In the genomic region with DNA sequence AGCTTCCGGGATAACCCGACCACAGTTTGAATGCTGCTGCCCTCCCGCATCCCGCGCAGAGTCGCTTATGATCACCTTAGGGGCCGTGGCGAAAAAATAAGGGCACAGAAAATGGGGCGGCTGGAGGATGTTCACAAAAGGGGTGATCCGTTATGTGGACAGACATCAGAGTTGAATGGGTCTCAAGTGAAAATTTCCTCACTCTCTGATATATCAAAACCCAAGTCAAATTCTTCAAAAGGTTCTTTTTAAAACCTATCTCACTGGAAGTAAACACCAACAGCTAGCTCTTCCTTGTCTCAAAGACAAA, we compare ENCODE assay signal across 8 cellular contexts. TPM values are rescaled to one million over a fixed set of nuclear protein-coding genes. Genes with fewer than 3 reads are reported as not detected.
A peak's percentile ranks its signal among the peaks of the same experiment; 100 is the strongest.
DNase-seq lines count a peak whose midpoint lies in the region; ATAC-seq and TF ChIP-seq lines count a peak whose summit lies in the region.

No MANE protein-coding gene starts in this region.

- H3K27me3 ChIP-seq in cardiac muscle cell (no peaks in the 10 kb centered on the region), lower lobe of right lung (ENCODE audit: low read depth) (no peaks in the 10 kb centered on the region), upper lobe of left lung (no peaks in the 10 kb centered on the region)

- TF ChIP-seq CTCF in cardiac muscle cell (IDR thresholded peaks at IDR 0.05; ENCODE audit: low read depth, low read length) (no peak), astrocyte of the cerebellum (IDR thresholded peaks at IDR 0.05; ENCODE audit: low read depth, low read length, missing control alignments) (no peak), lower lobe of right lung (IDR thresholded peaks at IDR 0.05) (no peak), upper lobe of left lung (IDR thresholded peaks at IDR 0.05) (no peak)

- no peak for ATAC-seq in Right ventricle myocardium superior (ENCODE audit: poor library complexity)
- no peak for ATAC-seq in lower lobe of right lung
- ATAC-seq in upper lobe of left lung (ENCODE audit: low FRiP score in 2 of 2): no peak
- no peak for ATAC-seq in GM21515 (IDR thresholded peaks at IDR 0.05; ENCODE audit: unreplicated experiment)
- no peak for ATAC-seq in HG02970 (IDR thresholded peaks at IDR 0.05; ENCODE audit: low FRiP score, unreplicated experiment)

- no peak for TF ChIP-seq POLR2A in upper lobe of left lung (IDR thresholded peaks at IDR 0.05)

- peak overlapping the region; percentile 76 for H3K4me3 ChIP-seq in cardiac muscle cell
- H3K4me3 ChIP-seq in astrocyte of the cerebellum (ENCODE audit: low read depth, low read length): peak overlapping the region; percentile 70
- H3K4me3 ChIP-seq in lower lobe of right lung: peak overlapping the region; percentile 83
- H3K4me3 ChIP-seq in upper lobe of left lung: peak overlapping the region; percentile 62 to 74 (median 70)

- in situ Hi-C loops in astrocyte of the cerebellum (cut with HindIII; ENCODE audit: low sequenced_read_pairs): no loop called here

- no peaks in the 10 kb centered on the region for H3K9me3 ChIP-seq in cardiac muscle cell (ENCODE audit: low read depth)
- no peaks in the 10 kb centered on the region for H3K9me3 ChIP-seq in lower lobe of right lung
- H3K9me3 ChIP-seq in upper lobe of left lung: no peaks in the 10 kb centered on the region

- H3K4me1 ChIP-seq in cardiac muscle cell (ENCODE audit: low read depth) (peaks cover 8% of the 10 kb centered on the region), lower lobe of right lung (peaks cover 25% of the 10 kb centered on the region), upper lobe of left lung (peaks cover 4 to 30% (median 12%) of the 10 kb centered on the region in 4 donors)

- no peak overlapping the region for H3K27ac ChIP-seq in cardiac muscle cell
- H3K27ac ChIP-seq in lower lobe of right lung: peak overlapping the region; percentile 85
- peak overlapping the region; percentile 63 to 85 (median 78) for H3K27ac ChIP-seq in upper lobe of left lung

- DNase-seq in cardiac muscle cell (ENCODE audit: low read depth in 1 of 2, low spot score in 1 of 2) (no peak), Right ventricle myocardium superior (no peak), astrocyte of the cerebellum (ENCODE audit: low read depth) (no peak), lower lobe of right lung (no peak), upper lobe of left lung (no peak)
- no peak for DNase-seq in stimulated activated CD4-positive, alpha-beta T cell treated with anti-CD3 and anti-CD28 coated beads, Interleukin-1b, Interleukin-23, amount 100 ng/mL, for 48 hours

- H3K36me3 ChIP-seq in cardiac muscle cell: no peaks in the 10 kb centered on the region
- H3K36me3 ChIP-seq in lower lobe of right lung: no peaks in the 10 kb centered on the region
- no peaks in the 10 kb centered on the region for H3K36me3 ChIP-seq in upper lobe of left lung

- 3 to 4% methylated on average over 10 of the region's 10 CpGs for WGBS in upper lobe of left lung, 2 donors

- intact Hi-C loops in Right ventricle myocardium superior (cut with DNase I) (no loop called here), lower lobe of right lung (cut with DNase I) (no loop called here)

- no peak for TF ChIP-seq EP300 in upper lobe of left lung (IDR thresholded peaks at IDR 0.05)

RNA-seq across cellular contexts. Expression of a gene that starts 0.4 kb away (rescaled TPM):
- 4.2 and 10.9 TPM in 2 replicates for total RNA-seq in cardiac muscle cell
- polyA plus RNA-seq in cardiac muscle cell: 7.7 and 14.4 TPM in 2 replicates
- 20.7 TPM for total RNA-seq in Right ventricle myocardium superior
- total RNA-seq in lower lobe of right lung: 30.1 TPM
- 10 to 100 TPM; 14.3 to 70.2 (median 31.0) TPM for total RNA-seq in upper lobe of left lung

RNA-seq across cellular contexts. Expression of a gene that starts 36.9 kb away (rescaled TPM):
- total RNA-seq in cardiac muscle cell (not detected in 2 replicates), Right ventricle myocardium superior (0.32 TPM), lower lobe of right lung (17.1 TPM), upper lobe of left lung (10 to 100 TPM in 2 of 6 donors, 1 to 10 TPM in 3, not detected in 1; 1.3 to 14.2 (median 8.4) TPM)
- polyA plus RNA-seq in cardiac muscle cell: not detected in 2 replicates
